1 cellular context compared by ENCODE assay signal in genomic region chr22:35727436-35727835, GRCh38.
A peak's percentile ranks its signal among the peaks of the same experiment; 100 is the strongest.
TF ChIP-seq lines count a peak whose summit lies in the region.

No MANE protein-coding gene starts in this region.

TF ChIP-seq in HepG2, 621 proteins besides CTCF, POLR2A, EP300 and RAD21:
- TF ChIP-seq ZNF574 (CRISPR knock-in tag; IDR thresholded peaks at IDR 0.05) (no peak), ATF7 (IDR thresholded peaks at IDR 0.05) (peak; percentile 43), ATF7 (CRISPR knock-in tag; IDR thresholded peaks at IDR 0.05) (no peak)
